8 cellular contexts compared by ENCODE assay signal in genomic region chr1:115099693-115100050, GRCh38. TPM values are rescaled to one million over a fixed set of nuclear protein-coding genes. Genes with fewer than 3 reads are reported as not detected.
A peak's percentile ranks its signal among the peaks of the same experiment; 100 is the strongest.
DNase-seq lines count a peak whose midpoint lies in the region; ATAC-seq and TF ChIP-seq lines count a peak whose summit lies in the region.

No MANE protein-coding gene starts in this region.

- no peak for TF ChIP-seq POLR2A in prostate gland (IDR thresholded peaks at IDR 0.05)

- peak overlapping the region; percentile 65 to 69 for H3K27ac ChIP-seq in prostate gland

- H3K4me3 ChIP-seq in LNCaP clone FGC (ENCODE audit: low read depth, low read length) (peak overlapping the region; percentile 33), prostate gland (peak overlapping the region in 1 of 2 donors; percentile 14)

- no peak for ATAC-seq in effector memory CD8-positive, alpha-beta T cell (replicated peaks)
- ATAC-seq in HG03025 (IDR thresholded peaks at IDR 0.05; ENCODE audit: low FRiP score, unreplicated experiment) = no peak
- ATAC-seq in GM18870 (IDR thresholded peaks at IDR 0.05; ENCODE audit: unreplicated experiment) = no peak

- H3K36me3 ChIP-seq in prostate gland = no peaks in the 10 kb centered on the region

- H3K4me1 Mint-ChIP-seq in effector memory CD8-positive, alpha-beta T cell (ENCODE audit: low read depth in 2 of 2) = peaks cover 32 to 57% of the 10 kb centered on the region in 2 donors

- intact Hi-C loops in prostate gland (cut with DNase I) = loop anchor here (10.0 kb wide), 1 partner anchor 345 kb away; the partner anchor contains the start of gene CSDE1

- TF ChIP-seq CTCF in LNCaP clone FGC (IDR thresholded peaks at IDR 0.05; ENCODE audit: control insufficient read depth, extremely low read depth, insufficient read depth) = no peak
- no peak for TF ChIP-seq CTCF in prostate gland (IDR thresholded peaks at IDR 0.05)

- no peaks in the 10 kb centered on the region for H3K4me1 ChIP-seq in prostate gland (replicated peaks)

- DNase-seq in Daoy (ENCODE audit: low read depth) = peak; percentile 44
- peak; percentile 7 for DNase-seq in LNCaP clone FGC (ENCODE audit: low read depth)
- DNase-seq in effector memory CD8-positive, alpha-beta T cell = no peak
- no peak for DNase-seq in prostate gland (ENCODE audit: low spot score)
- DNase-seq in mucosa of gallbladder (ENCODE audit: low spot score) = no peak
- DNase-seq in HuH-7 (ENCODE audit: low spot score) = no peak

- no peaks in the 10 kb centered on the region for H3K27me3 Mint-ChIP-seq in effector memory CD8-positive, alpha-beta T cell

- H3K9me3 ChIP-seq in prostate gland = no peaks in the 10 kb centered on the region

- peaks cover 19% of the 10 kb centered on the region for H3K36me3 Mint-ChIP-seq in effector memory CD8-positive, alpha-beta T cell (ENCODE audit: insufficient read depth)

- H3K27ac Mint-ChIP-seq in effector memory CD8-positive, alpha-beta T cell = peak overlapping the region; percentile 98 to 100

- peak overlapping the region; percentile 81 to 90 for H3K4me3 Mint-ChIP-seq in effector memory CD8-positive, alpha-beta T cell

- WGBS in prostate gland = 0% methylated on average over 1 of the region's 1 CpG

- no peaks in the 10 kb centered on the region for H3K27me3 ChIP-seq in prostate gland (replicated peaks; ENCODE audit: insufficient read depth)

- H3K9me3 Mint-ChIP-seq in effector memory CD8-positive, alpha-beta T cell = no peaks in the 10 kb centered on the region

RNA-seq across cellular contexts. Expression of gene TSPAN2, which starts 10.4 kb away (rescaled TPM):
- total RNA-seq in Daoy (2014; rRNA removed; shearing (Covaris generic)) = 11.7 and 14.9 TPM in 2 replicates
- total RNA-seq in prostate gland (10 to 100 TPM in 1 of 2 donors, 1 to 10 TPM in 1; 6.9 to 11.3 TPM), mucosa of gallbladder (12.1 TPM)

Comparison
In these comparisons a context has a peak if more than half of its experiments do, and no peak if none do; other contexts are left out.
1. DNase-seq: peak in Daoy (single experiment) and LNCaP clone FGC (single experiment); none in effector memory CD8-positive, alpha-beta T cell (0 of 3), prostate gland (single experiment), mucosa of gallbladder (single experiment) and HuH-7 (single experiment).